ENCODE assay signal across 14 cellular contexts in the genomic region with DNA sequence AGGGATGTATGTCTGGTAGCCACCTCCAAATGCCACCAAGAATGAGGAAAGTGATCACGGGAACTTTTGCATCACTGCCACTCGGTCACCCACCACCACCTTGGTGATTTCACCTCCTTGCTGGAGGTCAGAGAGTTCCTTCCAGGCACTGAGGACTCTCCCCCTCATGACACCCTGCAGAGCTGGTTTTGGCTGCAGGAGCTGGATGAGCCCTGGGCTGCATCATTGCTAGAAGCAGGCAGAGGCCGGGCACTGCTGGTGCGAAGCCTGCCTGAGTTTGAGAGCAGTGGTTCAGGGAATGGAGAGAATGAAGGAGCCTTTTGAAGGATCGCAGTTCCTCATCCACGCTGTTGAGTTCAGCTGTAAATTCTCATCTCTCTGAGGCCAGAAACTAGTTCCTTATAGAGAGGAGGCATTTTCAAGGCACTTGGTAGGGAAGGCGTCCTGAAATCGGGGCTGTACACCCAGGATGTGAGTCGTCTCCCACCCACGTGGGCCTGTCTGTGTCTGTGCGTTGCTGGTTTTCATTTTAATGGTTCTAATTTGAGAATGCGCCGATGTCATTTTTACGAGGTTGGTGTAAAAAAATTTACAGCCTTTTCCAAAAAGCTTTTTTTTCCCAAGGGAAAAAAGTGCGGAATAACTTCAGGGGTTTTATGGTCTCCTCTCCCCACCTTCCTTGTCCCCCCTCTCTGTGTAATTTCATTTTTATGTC. TPM values are rescaled to one million over a fixed set of nuclear protein-coding genes. Genes with fewer than 3 reads are reported as not detected.
DNase-seq lines count a peak whose midpoint lies in the region; ATAC-seq and TF ChIP-seq lines count a peak whose summit lies in the region.
"Had no signal": no experiment of that assay in that cellular context is flagged by ENCODE, and none has a peak within 500 bp of the region (broad histone marks: within the 10 kb centered on the region; RNA-seq: fewer than 3 reads in every experiment).

No MANE protein-coding gene starts in this region.

- H3K27me3 ChIP-seq in muscle layer of colon (ENCODE audit: control insufficient read depth in 1 of 2, insufficient read depth in 2 of 2, low read length in 2 of 2) (no peaks in the 10 kb centered on the region), transverse colon (no peaks in the 10 kb centered on the region)
- H3K27me3 ChIP-seq: breast epithelium, spleen had no signal

- H3K27me3 Mint-ChIP-seq in activated naive CD8-positive, alpha-beta T cell treated with anti-CD3 and anti-CD28 coated beads, Interleukin-2, amount 50 U/mL, for 24 hours, result no peaks in the 10 kb centered on the region
- no peaks in the 10 kb centered on the region for H3K27me3 Mint-ChIP-seq in activated naive CD8-positive, alpha-beta T cell treated with anti-CD3 and anti-CD28 coated beads for 36 hours
- H3K27me3 Mint-ChIP-seq in endothelial cell (ENCODE audit: unreplicated experiment), result no peaks in the 10 kb centered on the region

- H3K4me3 ChIP-seq in muscle layer of colon (ENCODE audit: low read depth in 1 of 2, low read length in 2 of 2) (no peak overlapping the region), transverse colon (no peak overlapping the region)
- H3K4me3 ChIP-seq: breast epithelium, spleen had no signal

- H3K27ac ChIP-seq in VCaP (peak overlapping the region; percentile 7; the same call in 1 of the 2 replicates), muscle layer of colon (ENCODE audit: low read depth, low read length) (peak overlapping the region; percentile 65), transverse colon (peak overlapping the region; percentile 15 to 62 (median 38))
- H3K27ac ChIP-seq: epithelial cell of prostate, spleen had no signal

- no peak overlapping the region for H3K9ac ChIP-seq in muscle layer of colon (ENCODE audit: low read length)

- no peak for TF ChIP-seq CTCF in VCaP (conservative IDR thresholded peaks at IDR 0.05)
- TF ChIP-seq CTCF in transverse colon (IDR thresholded peaks at IDR 0.05), result no peak
- no peak for TF ChIP-seq CTCF in endothelial cell (IDR thresholded peaks at IDR 0.05; ENCODE audit: unreplicated experiment)

- peaks cover 21% of the 10 kb centered on the region for H3K4me1 Mint-ChIP-seq in activated naive CD8-positive, alpha-beta T cell treated with anti-CD3 and anti-CD28 coated beads, Interleukin-2, amount 50 U/mL, for 24 hours
- H3K4me1 Mint-ChIP-seq in activated naive CD8-positive, alpha-beta T cell treated with anti-CD3 and anti-CD28 coated beads for 36 hours, result peaks cover 7% of the 10 kb centered on the region
- peaks cover 42% of the 10 kb centered on the region for H3K4me1 Mint-ChIP-seq in endothelial cell (ENCODE audit: unreplicated experiment)

- DNase-seq in activated naive CD8-positive, alpha-beta T cell treated with anti-CD3 and anti-CD28 coated beads, Interleukin-2, amount 50 U/mL, for 24 hours, result peak; percentile 39
- no peak for DNase-seq in activated naive CD8-positive, alpha-beta T cell treated with anti-CD3 and anti-CD28 coated beads for 36 hours
- DNase-seq in transverse colon (no peak), amygdala (lab: John Stamatoyannopoulos, UW) (no peak), endothelial cell (ENCODE audit: low spot score) (no peak)
- DNase-seq: left ventricle myocardium superior, NCI-H187 treated with DMSO at 0.1 percent for 48 hours, SHP77, spleen had no signal

- ATAC-seq in activated naive CD8-positive, alpha-beta T cell treated with anti-CD3 and anti-CD28 coated beads, Interleukin-2, amount 50 U/mL, for 24 hours, result peak; percentile 71
- no peak for ATAC-seq in GM21360 (IDR thresholded peaks at IDR 0.05; ENCODE audit: unreplicated experiment)
- ATAC-seq: left ventricle myocardium superior had no signal

- 49 to 75% methylated on average over 4 to 15 of the region's 15 CpGs for WGBS in transverse colon (ENCODE audit: low coverage in 1 of 2), 2 donors

- peaks cover 5% of the 10 kb centered on the region for H3K36me3 Mint-ChIP-seq in activated naive CD8-positive, alpha-beta T cell treated with anti-CD3 and anti-CD28 coated beads, Interleukin-2, amount 50 U/mL, for 24 hours (ENCODE audit: low read depth)
- H3K36me3 Mint-ChIP-seq in activated naive CD8-positive, alpha-beta T cell treated with anti-CD3 and anti-CD28 coated beads for 36 hours, result peaks cover 2% of the 10 kb centered on the region
- peaks cover 6% of the 10 kb centered on the region for H3K36me3 Mint-ChIP-seq in endothelial cell (ENCODE audit: low read depth, unreplicated experiment)

- in situ Hi-C loops in transverse colon (cut with MboI; ENCODE audit: low pct_ligation_motif_present in 1 of 4, low pct_unique_long_range_greater_than_20kb in 1 of 4, low sequenced_read_pairs in 3 of 4), result no loop called here

- TF ChIP-seq EP300 in transverse colon (IDR thresholded peaks at IDR 0.05; ENCODE audit: low read depth), result no peak

- no peak overlapping the region for H3K4me3 Mint-ChIP-seq in activated naive CD8-positive, alpha-beta T cell treated with anti-CD3 and anti-CD28 coated beads, Interleukin-2, amount 50 U/mL, for 24 hours
- H3K4me3 Mint-ChIP-seq in activated naive CD8-positive, alpha-beta T cell treated with anti-CD3 and anti-CD28 coated beads for 36 hours, result no peak overlapping the region
- no peak overlapping the region for H3K4me3 Mint-ChIP-seq in endothelial cell (ENCODE audit: unreplicated experiment)

- H3K27ac Mint-ChIP-seq in activated naive CD8-positive, alpha-beta T cell treated with anti-CD3 and anti-CD28 coated beads, Interleukin-2, amount 50 U/mL, for 24 hours, result peak overlapping the region; percentile 8
- H3K27ac Mint-ChIP-seq in activated naive CD8-positive, alpha-beta T cell treated with anti-CD3 and anti-CD28 coated beads for 36 hours, result no peak overlapping the region
- no peak overlapping the region for H3K27ac Mint-ChIP-seq in endothelial cell (ENCODE audit: unreplicated experiment)

- H3K9me3 Mint-ChIP-seq in activated naive CD8-positive, alpha-beta T cell treated with anti-CD3 and anti-CD28 coated beads, Interleukin-2, amount 50 U/mL, for 24 hours, result no peaks in the 10 kb centered on the region
- H3K9me3 Mint-ChIP-seq in activated naive CD8-positive, alpha-beta T cell treated with anti-CD3 and anti-CD28 coated beads for 36 hours, result no peaks in the 10 kb centered on the region
- no peaks in the 10 kb centered on the region for H3K9me3 Mint-ChIP-seq in endothelial cell (ENCODE audit: unreplicated experiment)

- H3K4me1 ChIP-seq in muscle layer of colon (ENCODE audit: insufficient read depth, low read length) (peaks cover 46% of the 10 kb centered on the region), transverse colon (peaks cover 0 to 33% (median 14%) of the 10 kb centered on the region in 4 donors)
- H3K4me1 ChIP-seq: breast epithelium had no signal

- H3K36me3 ChIP-seq in muscle layer of colon (ENCODE audit: insufficient read depth, low read length), result peaks cover 16% of the 10 kb centered on the region
- H3K36me3 ChIP-seq in transverse colon, result peaks cover 0 to 4% (median under 1%) of the 10 kb centered on the region in 4 donors
- H3K36me3 ChIP-seq: breast epithelium had no signal

- no peak for TF ChIP-seq POLR2A in transverse colon (IDR thresholded peaks at IDR 0.05)

- intact Hi-C loops in transverse colon (cut with DNase I; ENCODE audit: low total_unique reads), result no loop called here

- H3K9me3 ChIP-seq in muscle layer of colon (ENCODE audit: low read length) (no peaks in the 10 kb centered on the region), transverse colon (no peaks in the 10 kb centered on the region)
- H3K9me3 ChIP-seq: breast epithelium, spleen had no signal

RNA-seq across cellular contexts. Expression of gene FOXP4, which starts 25.0 kb away (rescaled TPM):
- 10 to 100 TPM; 11.1 to 11.3 TPM for total RNA-seq in activated naive CD8-positive, alpha-beta T cell treated with anti-CD3 and anti-CD28 coated beads for 36 hours
- 10 to 100 TPM; 13.8 to 45.6 (median 17.2) TPM for total RNA-seq in transverse colon
- 32.5 TPM for total RNA-seq in endothelial cell (ENCODE audit: unreplicated experiment)

Comparison
In these comparisons a context has a peak if more than half of its experiments do, and no peak if none do; other contexts are left out.
1. H3K27ac ChIP-seq: peak in every context shown above with its lines; median percentile 65 in muscle layer of colon; 38 in transverse colon; 7 in VCaP.